ENCODE assay signal across 8 cellular contexts in the genomic region with DNA sequence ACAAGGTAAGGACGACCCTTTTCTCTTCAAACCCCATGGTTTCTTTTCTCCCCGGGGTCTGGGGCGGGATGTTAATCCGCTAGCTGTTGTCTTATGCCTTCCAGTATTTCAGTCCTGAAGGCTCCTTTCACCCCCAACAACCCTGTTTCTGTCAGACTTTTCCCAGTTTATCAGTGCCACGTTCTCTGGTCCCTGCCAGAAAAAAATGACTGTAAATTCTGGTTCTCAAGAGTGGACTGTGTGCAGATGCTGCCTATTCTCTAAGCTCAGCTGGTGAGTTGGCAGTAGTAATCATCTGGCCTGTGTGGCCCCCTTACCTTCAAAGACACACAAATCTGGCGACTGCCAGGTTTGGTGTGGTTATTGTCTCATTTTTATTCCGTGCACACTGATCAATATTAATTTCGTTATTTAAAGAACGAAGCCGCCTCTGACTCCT. TPM values are rescaled to one million over a fixed set of nuclear protein-coding genes. Genes with fewer than 3 reads are reported as not detected.
DNase-seq lines count a peak whose midpoint lies in the region; ATAC-seq and TF ChIP-seq lines count a peak whose summit lies in the region.

No MANE protein-coding gene starts in this region.

- intact Hi-C loops in lower leg skin (cut with DNase I; ENCODE audit: low total_unique reads), result no loop called here
- intact Hi-C loops in transverse colon (cut with DNase I; ENCODE audit: low total_unique reads), result no loop called here

- H3K27me3 ChIP-seq in ACC112 (ENCODE audit: insufficient read depth, low read length) (no peaks in the 10 kb centered on the region), adipocyte (replicated peaks; ENCODE audit: control insufficient read depth, insufficient read depth, low read length) (no peaks in the 10 kb centered on the region), transverse colon (no peaks in the 10 kb centered on the region)

- H3K27ac ChIP-seq in ACC112 (ENCODE audit: low read depth, low read length), result peak overlapping the region; percentile 96
- peak overlapping the region; percentile 88 to 98 (median 96) for H3K27ac ChIP-seq in transverse colon

- in situ Hi-C loops in transverse colon (cut with MboI; ENCODE audit: low pct_ligation_motif_present in 1 of 4, low pct_unique_long_range_greater_than_20kb in 1 of 4, low sequenced_read_pairs in 3 of 4), result loop anchor here in 1 of 4 donors (10.0 kb wide), 1 partner anchor 135 kb away; a partner anchor contains a TSS

- H3K4me1 ChIP-seq in ACC112 (ENCODE audit: control insufficient read depth, insufficient read depth, low read length, unreplicated experiment) (peaks cover 17% of the 10 kb centered on the region), adipocyte (ENCODE audit: control insufficient read depth, insufficient read depth, low read length) (peaks cover 18% of the 10 kb centered on the region), transverse colon (peaks cover 0 to 35% (median 23%) of the 10 kb centered on the region in 4 donors)

- peak overlapping the region; percentile 96 for H3K9ac ChIP-seq in adipocyte (ENCODE audit: low read length)

- H3K9me3 ChIP-seq in adipocyte (ENCODE audit: control insufficient read depth, low read length) (no peaks in the 10 kb centered on the region), transverse colon (no peaks in the 10 kb centered on the region)

- peaks cover 45% of the 10 kb centered on the region for H3K79me2 ChIP-seq in ACC112 (ENCODE audit: control insufficient read depth, insufficient read depth, low read length, unreplicated experiment)

- H2AFZ ChIP-seq in ACC112 (ENCODE audit: low read length, unreplicated experiment), result peak overlapping the region; percentile 47

- no peak for TF ChIP-seq CTCF in lower leg skin (IDR thresholded peaks at IDR 0.05)
- TF ChIP-seq CTCF in transverse colon (IDR thresholded peaks at IDR 0.05), result no peak

- H3K36me3 ChIP-seq in ACC112 (ENCODE audit: insufficient read depth, low read length), result no peaks in the 10 kb centered on the region
- no peaks in the 10 kb centered on the region for H3K36me3 ChIP-seq in adipocyte (ENCODE audit: control insufficient read depth, insufficient read depth, low read length, severe bottlenecking)
- H3K36me3 ChIP-seq in transverse colon, result no peaks in the 10 kb centered on the region

- ATAC-seq in GM19452 (IDR thresholded peaks at IDR 0.05; ENCODE audit: unreplicated experiment) (peak; percentile 1), HG03135 (IDR thresholded peaks at IDR 0.05; ENCODE audit: unreplicated experiment) (no peak), HG03469 (IDR thresholded peaks at IDR 0.05; ENCODE audit: unreplicated experiment) (no peak), GM18502 (IDR thresholded peaks at IDR 0.05; ENCODE audit: poor library complexity, unreplicated experiment) (no peak)

- WGBS in lower leg skin, 2 donors, result 6 to 8% methylated on average over 10 of the region's 10 CpGs
- WGBS in transverse colon (ENCODE audit: low coverage in 1 of 2), 2 donors, result 7 to 8% methylated on average over 10 of the region's 10 CpGs

- TF ChIP-seq POLR2A in lower leg skin (IDR thresholded peaks at IDR 0.05) (no peak), transverse colon (IDR thresholded peaks at IDR 0.05) (no peak)

- DNase-seq in adipocyte (ENCODE audit: low read depth) (peak; percentile 35), lower leg skin (ENCODE audit: low spot score in 2 of 2) (peak in 1 of 2 donors; percentile 18), transverse colon (no peak)

- H3K4me3 ChIP-seq in ACC112 (ENCODE audit: low read depth, low read length) (peak overlapping the region; percentile 88), adipocyte (ENCODE audit: low read length) (peak overlapping the region; percentile 96), lower leg skin (ENCODE audit: low read depth, poor library complexity, severe bottlenecking) (peak overlapping the region; percentile 91), transverse colon (peak overlapping the region; percentile 56 to 94 (median 68))

- no peak for TF ChIP-seq EP300 in transverse colon (IDR thresholded peaks at IDR 0.05; ENCODE audit: low read depth)

RNA-seq across cellular contexts. Expression of a gene that starts 0.9 kb away (rescaled TPM):
- total RNA-seq in lower leg skin (10 to 100 TPM; 25.8 to 41.5 (median 36.6) TPM), transverse colon (10 to 100 TPM; 80.7 to 95.5 (median 91.0) TPM)
